In genomic region chrX:123088331-123088730, GRCh38 we compare ENCODE assay signal across 15 cellular contexts.
"Had no signal": no experiment of that assay in that cellular context is flagged by ENCODE, and none has a peak within 500 bp of the region (broad histone marks: within the 10 kb centered on the region; RNA-seq: fewer than 3 reads in every experiment).

No MANE protein-coding gene starts in this region.

- H3K36me3 ChIP-seq: cardiac muscle cell, gastroesophageal sphincter, right lobe of liver, suprapubic skin, tibial nerve had no signal

- H3K9me3 ChIP-seq: gastroesophageal sphincter, right lobe of liver, suprapubic skin, tibial nerve had no signal

- DNase-seq: activated CD4-positive, CD25-positive, alpha-beta regulatory T cell treated with anti-CD3 and anti-CD28 coated beads, Interleukin-2, amount 50 U/mL, for 72 hours; activated naive CD4-positive, alpha-beta T cell; activated T-cell treated with anti-CD3 and anti-CD28 coated beads, Interleukin-2, amount 50 U/mL, for 24 hours; head of caudate nucleus; hypothalamus; naive thymus-derived CD4-positive, alpha-beta T cell; occipital lobe; right lobe of liver; stimulated activated CD4-positive, alpha-beta T cell treated with anti-CD3 and anti-CD28 coated beads, Interleukin-1b, Interleukin-23, amount 100 ng/mL, for 48 hours had no signal

- ATAC-seq: gastroesophageal sphincter; naive thymus-derived CD4-positive, alpha-beta T cell had no signal

- H3K27me3 ChIP-seq: cardiac muscle cell, gastroesophageal sphincter, right lobe of liver, suprapubic skin, tibial nerve had no signal

- H3K4me3 ChIP-seq: cardiac muscle cell, gastroesophageal sphincter, right lobe of liver, skin epidermis, suprapubic skin, tibial nerve had no signal

- H3K27ac ChIP-seq: cardiac muscle cell, gastroesophageal sphincter, skin epidermis, suprapubic skin, tibial nerve, VCaP had no signal

- H3K4me1 ChIP-seq: gastroesophageal sphincter, suprapubic skin, tibial nerve had no signal
